Comparison of ENCODE assay signal across 30 cellular contexts in genomic region chr7:49112647-49113046, GRCh38.
"Had no signal": no experiment of that assay in that cellular context is flagged by ENCODE, and none has a peak within 500 bp of the region (broad histone marks: within the 10 kb centered on the region; RNA-seq: fewer than 3 reads in every experiment).

No MANE protein-coding gene starts in this region.

- H3K4me1 ChIP-seq: adrenal gland, body of pancreas, breast epithelium had no signal

- H3K36me3 ChIP-seq: adrenal gland, brain microvascular endothelial cell, breast epithelium had no signal

- DNase-seq: activated CD4-positive, alpha-beta memory T cell treated with anti-CD3 and anti-CD28 coated beads, Interleukin-2, amount 10 ng/mL, durations not matched to agents 7 days and 5 days; activated CD4-positive, alpha-beta T cell treated with anti-CD3 and anti-CD28 coated beads for 1 hour; activated CD4-positive, alpha-beta T cell treated with anti-CD3 and anti-CD28 coated beads for 36 hours; activated CD4-positive, alpha-beta T cell treated with anti-CD3 and anti-CD28 coated beads for 48 hours; activated CD4-positive, alpha-beta T cell treated with anti-CD3 and anti-CD28 coated beads, Interleukin-2, amount 10 ng/mL, durations not matched to agents 7 days and 5 days; activated CD4-positive, alpha-beta T cell treated with anti-CD3 and anti-CD28 coated beads, Interleukin-2, amount 50 U/mL, for 48 hours; activated CD4-positive, CD25-positive, alpha-beta regulatory T cell; activated CD8-positive, alpha-beta memory T cell treated with anti-CD3 and anti-CD28 coated beads for 24 hours; activated CD8-positive, alpha-beta memory T cell treated with anti-CD3 and anti-CD28 coated beads, Interleukin-2, amount 10 ng/mL, durations not matched to agents 7 days and 5 days; activated CD8-positive, alpha-beta memory T cell treated with anti-CD3 and anti-CD28 coated beads, Interleukin-2, amount 50 U/mL, for 48 hours; activated CD8-positive, alpha-beta T cell treated with anti-CD3 and anti-CD28 coated beads, Interleukin-2, amount 10 ng/mL, durations not matched to agents 7 days and 5 days; activated effector memory CD4-positive, alpha-beta T cell treated with Interleukin-2 at 50 U/mL for 16 hours; activated gamma-delta T cell; activated naive CD4-positive, alpha-beta T cell treated with anti-CD3 and anti-CD28 coated beads, Interleukin-2, amount 10 ng/mL, durations not matched to agents 7 days and 5 days; activated naive CD4-positive, alpha-beta T cell treated with Interleukin-2 at 50 U/mL for 16 hours; activated naive CD8-positive, alpha-beta T cell treated with anti-CD3 and anti-CD28 coated beads for 36 hours; activated T-cell treated with anti-CD3 and anti-CD28 coated beads, Interleukin-2, amount 50 U/mL, for 24 hours; activated T-cell treated with anti-CD3 and anti-CD28 coated beads, Interleukin-2, amount 50 U/mL, for 48 hours; adrenal gland; amniotic stem cell; aorta; body of pancreas; brain microvascular endothelial cell; central memory CD4-positive, alpha-beta T cell; T-helper 1 cell; T-helper 2 cell; T-helper 9 cell had no signal

- H3K4me3 ChIP-seq: adrenal gland, body of pancreas, breast epithelium had no signal

- H3K27me3 ChIP-seq: adrenal gland, body of pancreas, brain microvascular endothelial cell, breast epithelium had no signal

- H3K27ac ChIP-seq: adrenal gland, body of pancreas, brain microvascular endothelial cell, breast epithelium, VCaP had no signal

- H3K9me3 ChIP-seq: adrenal gland, body of pancreas had no signal

- ATAC-seq: activated CD4-positive, alpha-beta T cell treated with anti-CD3 and anti-CD28 coated beads for 36 hours; activated CD4-positive, CD25-positive, alpha-beta regulatory T cell treated with anti-CD3 and anti-CD28 coated beads, Interleukin-2, amount 50 U/mL, for 24 hours; activated CD8-positive, alpha-beta memory T cell treated with anti-CD3 and anti-CD28 coated beads, Interleukin-2, amount 10 ng/mL, durations not matched to agents 7 days and 5 days; activated CD8-positive, alpha-beta T cell treated with anti-CD3 and anti-CD28 coated beads, Interleukin-2, amount 10 ng/mL, durations not matched to agents 7 days and 5 days; body of pancreas had no signal
